In the genomic region with DNA sequence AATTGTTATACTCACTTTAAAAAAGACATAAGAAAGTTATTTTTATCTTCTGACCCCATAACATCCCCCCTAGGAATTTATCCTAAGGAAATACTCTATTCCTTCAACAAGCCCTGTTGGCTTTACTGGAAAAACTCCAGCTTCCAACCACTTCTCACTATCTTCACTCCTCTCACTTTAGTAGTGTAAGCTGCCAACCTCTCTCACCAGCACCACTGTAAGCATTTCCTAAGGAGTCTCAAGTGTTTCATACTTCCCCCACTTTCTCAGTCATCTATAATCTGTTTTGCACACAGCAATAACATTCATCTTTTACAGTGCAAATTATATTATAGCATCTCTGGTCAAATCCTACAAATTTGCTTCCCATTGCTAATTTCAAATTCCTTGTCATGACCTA, we compare ENCODE assay signal across 10 cellular contexts. TPM values are rescaled to one million over a fixed set of nuclear protein-coding genes. Genes with fewer than 3 reads are reported as not detected.
"Had no signal": no experiment of that assay in that cellular context is flagged by ENCODE, and none has a peak within 500 bp of the region (broad histone marks: within the 10 kb centered on the region; RNA-seq: fewer than 3 reads in every experiment).

No MANE protein-coding gene starts in this region.

- ATAC-seq: HCT116, HepG2 had no signal

- H3K4me1 ChIP-seq: HAP-1 had no signal

- H3K27ac ChIP-seq: GM23248, HL-60, KMS-11 had no signal

- H3K9me3 ChIP-seq: HAP-1 had no signal

- H3K36me3 ChIP-seq: HAP-1 had no signal

- H3K4me3 ChIP-seq: GM23248, HAP-1 had no signal

- DNase-seq: GM23248, GOT3, H7, HFFc6, KBM-7 had no signal

RNA-seq across cellular contexts. Expression of gene GPR85, which starts 45.8 kb away (rescaled TPM):
- total RNA-seq: HepG2 had no signal
